20 cellular contexts compared by ENCODE assay signal in the genomic region with DNA sequence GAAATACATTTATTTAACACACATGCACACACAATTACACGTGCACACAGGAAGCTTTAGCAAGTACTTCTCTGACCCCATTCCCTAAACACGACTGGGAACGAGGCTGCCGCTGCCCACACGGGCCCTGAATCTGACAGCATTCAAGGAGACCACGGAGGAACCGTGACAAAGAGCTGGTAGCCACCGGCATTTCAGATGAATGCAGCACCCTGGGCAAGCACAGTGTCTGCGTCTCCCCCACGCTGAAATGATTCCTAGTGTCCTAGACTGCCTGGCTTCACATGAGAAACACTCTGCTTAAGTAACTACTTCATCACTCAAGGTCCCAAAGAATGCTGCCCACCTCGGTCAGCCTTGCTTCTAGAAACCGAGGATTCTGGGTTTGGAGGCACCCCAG.
A peak's percentile ranks its signal among the peaks of the same experiment; 100 is the strongest.
DNase-seq lines count a peak whose midpoint lies in the region; ATAC-seq and TF ChIP-seq lines count a peak whose summit lies in the region.
"Had no signal": no experiment of that assay in that cellular context is flagged by ENCODE, and none has a peak within 500 bp of the region (broad histone marks: within the 10 kb centered on the region; RNA-seq: fewer than 3 reads in every experiment).

No MANE protein-coding gene starts in this region.

- H2BK20ac ChIP-seq in IMR-90 (ENCODE audit: low read depth, low read length) = no peak overlapping the region

- no peaks in the 10 kb centered on the region; the same call in 1 of the 2 replicates for H3K36me3 ChIP-seq in IMR-90 (ENCODE audit: control insufficient read depth, insufficient read depth, low read length)
- H3K36me3 ChIP-seq: lower lobe of right lung had no signal

- no TSS peak for BruUV-seq in IMR-90 (replicated peaks; lab: Mats Ljungman, UMichigan)

- no peaks in the 10 kb centered on the region for H3K27me3 Mint-ChIP-seq in neural crest cell (ENCODE audit: low read depth)
- no peaks in the 10 kb centered on the region for H3K27me3 Mint-ChIP-seq in stimulated activated naive B cell treated with anti-CD40 and anti-IgM and Interleukin-4, amounts not matched to agents 10 μg/mL and 1 μg/mL and 100 μg/mL, for 72 hours
- H3K27me3 Mint-ChIP-seq: naive thymus-derived CD4-positive, alpha-beta T cell had no signal

- in situ Hi-C loops in IMR-90 (cut with MboI; ENCODE audit: low sequenced_read_pairs) (no loop called here), GM13976 (cut with MboI; ENCODE audit: low sequenced_read_pairs, unreplicated experiment) (no loop called here)

- no peak overlapping the region for H2BK120ac ChIP-seq in IMR-90 (ENCODE audit: low read depth, low read length)

- H2AK5ac ChIP-seq in IMR-90 (ENCODE audit: low read depth, low read length) = peak overlapping the region; percentile 53; the same call in 1 of the 2 replicates

- 90% methylated on average over 9 of the region's 12 CpGs; no CpG with 5 or more reads in 1 of the 2 experiments for WGBS in IMR-90 (ENCODE audit: extremely low coverage in 2 of 2, insufficient read length in 1 of 2), 2 experiments

- dilution Hi-C loops in IMR-90 (cut with HindIII; ENCODE audit: low sequenced_read_pairs, unreplicated experiment) = no loop called here

- no peak overlapping the region for H3K14ac ChIP-seq in IMR-90 (replicated peaks; ENCODE audit: low read depth, low read length)

- intact Hi-C loops in IMR-90 (cut with micrococcal nuclease) = no loop called here
- intact Hi-C loops in dorsolateral prefrontal cortex (cut with DNase I) = no loop called here

- no peak overlapping the region for H4K8ac ChIP-seq in IMR-90 (ENCODE audit: low read depth in 2 of 2, low read length in 2 of 2)

- H2AK9ac ChIP-seq in IMR-90 (replicated peaks; ENCODE audit: low read depth, low read length, poor library complexity) = no peak overlapping the region

- no peak overlapping the region for H3K27ac ChIP-seq in IMR-90 (ENCODE audit: insufficient read depth, low read length)
- peak overlapping the region in 5 of 59 donors; percentile 4 to 91 (median 37) for H3K27ac ChIP-seq in dorsolateral prefrontal cortex
- H3K27ac ChIP-seq: lower lobe of right lung had no signal

- no peaks in the 10 kb centered on the region for H3K9me3 Mint-ChIP-seq in neural crest cell
- no peaks in the 10 kb centered on the region for H3K9me3 Mint-ChIP-seq in stimulated activated naive B cell treated with anti-CD40 and anti-IgM and Interleukin-4, amounts not matched to agents 10 μg/mL and 1 μg/mL and 100 μg/mL, for 72 hours
- H3K9me3 Mint-ChIP-seq: IgD-negative memory B cell; immature natural killer cell; naive thymus-derived CD4-positive, alpha-beta T cell had no signal

- TF ChIP-seq RAD21 in IMR-90 (IDR thresholded peaks at IDR 0.05; ENCODE audit: low read length) = no peak

- H3K56ac ChIP-seq in IMR-90 (ENCODE audit: extremely low read depth, insufficient read depth, low read length) = no peak overlapping the region

- no peak overlapping the region for H2BK5ac ChIP-seq in IMR-90 (ENCODE audit: low read depth, low read length, poor library complexity, severe bottlenecking)

- no peaks in the 10 kb centered on the region for H3K27me3 ChIP-seq in IMR-90 (ENCODE audit: control insufficient read depth, insufficient read depth, low read length)
- no peaks in the 10 kb centered on the region for H3K27me3 ChIP-seq in dorsolateral prefrontal cortex

- H3K4me3 Mint-ChIP-seq in neural crest cell = peak overlapping the region; percentile 12
- H3K4me3 Mint-ChIP-seq in stimulated activated naive B cell treated with anti-CD40 and anti-IgM and Interleukin-4, amounts not matched to agents 10 μg/mL and 1 μg/mL and 100 μg/mL, for 72 hours = no peak overlapping the region
- H3K4me3 Mint-ChIP-seq: IgD-negative memory B cell; immature natural killer cell; naive thymus-derived CD4-positive, alpha-beta T cell had no signal

- no peaks in the 10 kb centered on the region for H3K9me3 ChIP-seq in IMR-90 (ENCODE audit: control insufficient read depth, insufficient read depth, low read length)
- H3K9me3 ChIP-seq: lower lobe of right lung, SK-N-SH had no signal

- H3K9ac ChIP-seq in IMR-90 (ENCODE audit: low read depth, low read length) = no peak overlapping the region
- H3K9ac ChIP-seq: SK-N-SH had no signal

- H3K9me1 ChIP-seq in IMR-90 (ENCODE audit: insufficient read depth, low read length) = peaks cover 23% of the 10 kb centered on the region

- ATAC-seq in IMR-90 (ENCODE audit: low read depth) (no peak), HG02981 (IDR thresholded peaks at IDR 0.05; ENCODE audit: unreplicated experiment) (no peak)
- ATAC-seq in stimulated activated naive B cell treated with anti-CD40 and anti-IgM and Interleukin-4, amounts not matched to agents 10 μg/mL and 1 μg/mL and 100 μg/mL, for 72 hours (replicated peaks) = no peak
- ATAC-seq: lower lobe of right lung; naive thymus-derived CD4-positive, alpha-beta T cell; stimulated activated naive CD8-positive, alpha-beta T cell treated with anti-CD3 and anti-CD28 coated beads, Interleukin-15, Interleukin-2, amounts not matched to agents 100 U/mL and 50 U/mL, for 24 hours had no signal

- H3K18ac ChIP-seq in IMR-90 (ENCODE audit: low read depth, low read length) = no peak overlapping the region

- CTCF ChIA-PET in IMR-90 (lab: Yijun Ruan, JAX) = no interaction called here

- H4K20me1 ChIP-seq in IMR-90 (ENCODE audit: insufficient read depth, low read length) = peaks cover 9% of the 10 kb centered on the region; the same call in 1 of the 2 replicates

- no peaks in the 10 kb centered on the region for H3K36me3 Mint-ChIP-seq in neural crest cell (ENCODE audit: low read depth)
- peaks cover 9 to 26% of the 10 kb centered on the region in 2 donors for H3K36me3 Mint-ChIP-seq in stimulated activated naive B cell treated with anti-CD40 and anti-IgM and Interleukin-4, amounts not matched to agents 10 μg/mL and 1 μg/mL and 100 μg/mL, for 72 hours
- H3K36me3 Mint-ChIP-seq: immature natural killer cell had no signal

- DNase-seq in IMR-90 (no peak), dorsolateral prefrontal cortex (peak in 6 of 10 donors; percentile 10 to 44 (median 27)), neural crest cell (ENCODE audit: low read depth, low spot score) (no peak), NCI-H526 (lab: John Stamatoyannopoulos, UW) (no peak), DMS53 (lab: John Stamatoyannopoulos, UW) (no peak), GM13976 (ENCODE audit: low spot score) (no peak)
- DNase-seq in stimulated activated naive B cell treated with anti-CD40 and anti-IgM and Interleukin-4, amounts not matched to agents 10 μg/mL and 1 μg/mL and 100 μg/mL, for 72 hours = no peak
- DNase-seq: activated CD4-positive, alpha-beta T cell treated with anti-CD3 and anti-CD28 coated beads, Interleukin-2, amount 50 U/mL, for 4 hours; activated T-cell treated with anti-CD3 and anti-CD28 coated beads, Interleukin-2, amount 50 U/mL, for 48 hours; EL; erythroblast; immature natural killer cell; lower lobe of right lung; naive thymus-derived CD4-positive, alpha-beta T cell; NCI-H187; NCI-H345; stimulated activated naive CD8-positive, alpha-beta T cell treated with anti-CD3 and anti-CD28 coated beads, Interleukin-15, Interleukin-2, amounts not matched to agents 100 U/mL and 50 U/mL, for 24 hours had no signal

- no peak overlapping the region for H4K5ac ChIP-seq in IMR-90 (ENCODE audit: low read depth, low read length)

- TF ChIP-seq CTCF in IMR-90 (conservative IDR thresholded peaks at IDR 0.05; ENCODE audit: low read depth, low read length) = no peak
- no peak for TF ChIP-seq CTCF in dorsolateral prefrontal cortex (IDR thresholded peaks at IDR 0.05 in 54 of 56, conservative IDR thresholded peaks at IDR 0.05 in 2 of 56; ENCODE audit: low read depth in 1 of 56, partially characterized antibody in 56 of 56)
- TF ChIP-seq CTCF in neural crest cell (conservative IDR thresholded peaks at IDR 0.05) = no peak
- no peak for TF ChIP-seq CTCF in GM13976 (IDR thresholded peaks at IDR 0.05; ENCODE audit: borderline replicate concordance, control extremely low read depth, extremely low read depth, insufficient read depth, missing control alignments)

- no peak overlapping the region for H2BK15ac ChIP-seq in IMR-90 (ENCODE audit: low read depth, low read length)

- peaks cover 43 to 71% of the 10 kb centered on the region in 2 experiments for H3K79me1 ChIP-seq in IMR-90 (ENCODE audit: low read depth in 1 of 2, low read length in 2 of 2)

- H3K4me1 ChIP-seq in IMR-90 (ENCODE audit: control insufficient read depth, insufficient read depth, low read length) = peaks cover 20% of the 10 kb centered on the region; the same call in 1 of the 2 replicates

- H3K4me3 ChIP-seq in IMR-90 (ENCODE audit: insufficient read depth, low read depth, low read length) = no peak overlapping the region
- peak overlapping the region in 14 of 59 donors; percentile 7 to 54 (median 18) for H3K4me3 ChIP-seq in dorsolateral prefrontal cortex
- H3K4me3 ChIP-seq: lower lobe of right lung had no signal

- no peak for TF ChIP-seq POLR2A in IMR-90 (IDR thresholded peaks at IDR 0.05; ENCODE audit: low read depth, low read length)

- POLR2A ChIA-PET in IMR-90 (lab: Charles Lee; ENCODE audit: unreplicated experiment) = no interaction called here

- H4K91ac ChIP-seq in IMR-90 (ENCODE audit: insufficient read depth, low read depth, low read length) = 0 out of 2 replicates have a peak overlapping the region, but pooled peaks have one; percentile 33

- H3K27ac Mint-ChIP-seq in neural crest cell (ENCODE audit: unreplicated experiment) = peak overlapping the region; percentile 78
- peak overlapping the region; percentile 32 for H3K27ac Mint-ChIP-seq in stimulated activated naive B cell treated with anti-CD40 and anti-IgM and Interleukin-4, amounts not matched to agents 10 μg/mL and 1 μg/mL and 100 μg/mL, for 72 hours

- H3K4me2 ChIP-seq in IMR-90 (ENCODE audit: low read depth, low read length) = no peak overlapping the region
- H3K4me2 ChIP-seq: SK-N-SH had no signal

- peaks cover 80% of the 10 kb centered on the region for H3K4me1 Mint-ChIP-seq in neural crest cell
- H3K4me1 Mint-ChIP-seq in stimulated activated naive B cell treated with anti-CD40 and anti-IgM and Interleukin-4, amounts not matched to agents 10 μg/mL and 1 μg/mL and 100 μg/mL, for 72 hours = peaks cover 35 to 49% of the 10 kb centered on the region in 2 donors

- H3K4ac ChIP-seq in IMR-90 (ENCODE audit: low read depth, low read length) = no peak overlapping the region

- no peak overlapping the region for H2AFZ ChIP-seq in IMR-90 (replicated peaks; ENCODE audit: low read length, poor library complexity)

- H3K23ac ChIP-seq in IMR-90 (ENCODE audit: low read depth, low read length) = no peak overlapping the region

TF ChIP-seq in IMR-90, 13 proteins besides CTCF, POLR2A, EP300 and RAD21 (continues in another document):
- TF ChIP-seq FOS (IDR thresholded peaks at IDR 0.05; ENCODE audit: low read depth, low read length) = no peak
- TF ChIP-seq MAFK (IDR thresholded peaks at IDR 0.05; ENCODE audit: low read depth, low read length) = no peak
- no peak for TF ChIP-seq RFX5 (IDR thresholded peaks at IDR 0.05; ENCODE audit: low read depth, low read length)
- no peak for TF ChIP-seq CEBPB (IDR thresholded peaks at IDR 0.05; ENCODE audit: low read depth, low read length)
- no peak for TF ChIP-seq SMC3 (IDR thresholded peaks at IDR 0.05; ENCODE audit: low read depth, low read length)
- no peak for TF ChIP-seq CHD1 (IDR thresholded peaks at IDR 0.05; ENCODE audit: low read depth, low read length)

Comparison
In these comparisons a context has a peak if more than half of its experiments do, and no peak if none do; other contexts are left out.
1. DNase-seq: peak in dorsolateral prefrontal cortex (6 of 10); none in IMR-90 (single experiment), neural crest cell (single experiment), stimulated activated naive B cell treated with anti-CD40 and anti-IgM and Interleukin-4, amounts not matched to agents 10 μg/mL and 1 μg/mL and 100 μg/mL, for 72 hours (single experiment), NCI-H526 (0 of 2), DMS53 (single experiment) and GM13976 (single experiment).